11 cellular contexts compared by ENCODE assay signal in genomic region chr16:49183911-49184310, GRCh38.
A peak's percentile ranks its signal among the peaks of the same experiment; 100 is the strongest.
DNase-seq lines count a peak whose midpoint lies in the region; ATAC-seq and TF ChIP-seq lines count a peak whose summit lies in the region.
"Had no signal": no experiment of that assay in that cellular context is flagged by ENCODE, and none has a peak within 500 bp of the region (broad histone marks: within the 10 kb centered on the region; RNA-seq: fewer than 3 reads in every experiment).

No MANE protein-coding gene starts in this region.

- no peak overlapping the region for H3K4me3 ChIP-seq in Jurkat, Clone E6-1 (ENCODE audit: low read length)
- H3K4me3 ChIP-seq in RWPE2 (ENCODE audit: severe bottlenecking), result no peak overlapping the region
- no peak overlapping the region for H3K4me3 ChIP-seq in CD8-positive, alpha-beta T cell (ENCODE audit: low read depth, low read length)
- H3K4me3 ChIP-seq: cardiac muscle cell had no signal

- intact Hi-C loops in CD8-positive, alpha-beta T cell (cut with DNase I, micrococcal nuclease), result no loop called here

- H3K27ac Mint-ChIP-seq in nephron progenitor cell, result no peak overlapping the region
- no peak overlapping the region for H3K27ac Mint-ChIP-seq in CD8-positive, alpha-beta T cell
- H3K27ac Mint-ChIP-seq: activated B cell treated with CpG ODN at 0.5 μM for 24 hours had no signal

- H3K27ac ChIP-seq in RWPE2 (ENCODE audit: poor library complexity, severe bottlenecking), result no peak overlapping the region
- H3K27ac ChIP-seq in CD8-positive, alpha-beta T cell (ENCODE audit: low read depth, low read length), result no peak overlapping the region
- H3K27ac ChIP-seq: cardiac muscle cell had no signal

- H3K4me3 Mint-ChIP-seq in nephron progenitor cell, result no peak overlapping the region
- no peak overlapping the region for H3K4me3 Mint-ChIP-seq in CD8-positive, alpha-beta T cell
- H3K4me3 Mint-ChIP-seq: activated B cell treated with CpG ODN at 0.5 μM for 24 hours had no signal

- no peaks in the 10 kb centered on the region for H3K27me3 Mint-ChIP-seq in nephron progenitor cell (ENCODE audit: low read depth, poor library complexity)
- peaks cover 3% of the 10 kb centered on the region for H3K27me3 Mint-ChIP-seq in CD8-positive, alpha-beta T cell (ENCODE audit: low read depth)
- H3K27me3 Mint-ChIP-seq: activated B cell treated with CpG ODN at 0.5 μM for 24 hours had no signal

- POLR2A ChIA-PET in CD8-positive, alpha-beta T cell (lab: Charles Lee), result no interaction called here

- CTCF ChIA-PET in CD8-positive, alpha-beta T cell (lab: Charles Lee), result no interaction called here

- TF ChIP-seq CTCF in RWPE2 (IDR thresholded peaks at IDR 0.05; ENCODE audit: poor library complexity, severe bottlenecking), result peak; percentile 24
- peak; percentile 59 for TF ChIP-seq CTCF in nephron progenitor cell (IDR thresholded peaks at IDR 0.05)
- no peak for TF ChIP-seq CTCF in CD8-positive, alpha-beta T cell (IDR thresholded peaks at IDR 0.05)

- H3K36me3 ChIP-seq in RWPE2 (ENCODE audit: low read depth), result no peaks in the 10 kb centered on the region
- H3K36me3 ChIP-seq in CD8-positive, alpha-beta T cell (ENCODE audit: insufficient read depth, low read length), result no peaks in the 10 kb centered on the region
- H3K36me3 ChIP-seq: cardiac muscle cell had no signal

- peaks cover 54% of the 10 kb centered on the region for H3K4me1 Mint-ChIP-seq in nephron progenitor cell
- H3K4me1 Mint-ChIP-seq in CD8-positive, alpha-beta T cell (ENCODE audit: low read depth), result no peaks in the 10 kb centered on the region
- H3K4me1 Mint-ChIP-seq: activated B cell treated with CpG ODN at 0.5 μM for 24 hours had no signal

- ATAC-seq in RWPE2 (ENCODE audit: low read depth), result no peak; the same call in 2 of the 3 replicates
- no peak for ATAC-seq in HG03039 (IDR thresholded peaks at IDR 0.05; ENCODE audit: unreplicated experiment)
- ATAC-seq in CD8-positive, alpha-beta T cell, result no peak
- ATAC-seq in HG03108 (IDR thresholded peaks at IDR 0.05; ENCODE audit: unreplicated experiment), result no peak

- peaks cover 1% of the 10 kb centered on the region for H3K9me3 ChIP-seq in RWPE2 (ENCODE audit: severe bottlenecking)
- no peaks in the 10 kb centered on the region for H3K9me3 ChIP-seq in CD8-positive, alpha-beta T cell (ENCODE audit: low read length)

- H3K36me3 Mint-ChIP-seq in nephron progenitor cell (ENCODE audit: low read depth), result no peaks in the 10 kb centered on the region
- H3K36me3 Mint-ChIP-seq in CD8-positive, alpha-beta T cell, result no peaks in the 10 kb centered on the region

- peak; percentile 30 to 58 for DNase-seq in NCI-H524 (lab: John Stamatoyannopoulos, UW)
- no peak for DNase-seq in NCI-H524 treated with DMSO at 0.1 percent for 48 hours (lab: John Stamatoyannopoulos, UW)
- DNase-seq in Jurkat, Clone E6-1 (ENCODE audit: low read depth, low spot score), result peak; percentile 3
- DNase-seq in RWPE2 (ENCODE audit: low spot score), result no peak
- peak; percentile 60 for DNase-seq in nephron progenitor cell
- no peak for DNase-seq in CD8-positive, alpha-beta T cell
- DNase-seq: activated B cell treated with CpG ODN at 0.5 μM for 24 hours, kidney had no signal

- peaks cover 13% of the 10 kb centered on the region for H3K27me3 ChIP-seq in RWPE2 (ENCODE audit: insufficient read depth, poor library complexity, severe bottlenecking)
- no peaks in the 10 kb centered on the region for H3K27me3 ChIP-seq in CD8-positive, alpha-beta T cell (ENCODE audit: insufficient read depth, low read length)

- no peaks in the 10 kb centered on the region for H3K4me1 ChIP-seq in RWPE2 (ENCODE audit: insufficient read depth, poor library complexity, severe bottlenecking)
- H3K4me1 ChIP-seq in CD8-positive, alpha-beta T cell (ENCODE audit: insufficient read depth, low read length), result no peaks in the 10 kb centered on the region

- peaks cover 8% of the 10 kb centered on the region for H3K9me3 Mint-ChIP-seq in nephron progenitor cell
- peaks cover 6% of the 10 kb centered on the region for H3K9me3 Mint-ChIP-seq in CD8-positive, alpha-beta T cell
- H3K9me3 Mint-ChIP-seq: activated B cell treated with CpG ODN at 0.5 μM for 24 hours had no signal

Comparison
In these comparisons a context has a peak if more than half of its experiments do, and no peak if none do; other contexts are left out.
1. DNase-seq: peak in NCI-H524 (2 of 2), Jurkat, Clone E6-1 (single experiment) and nephron progenitor cell (single experiment); none in NCI-H524 treated with DMSO at 0.1 percent for 48 hours (single experiment), RWPE2 (single experiment) and CD8-positive, alpha-beta T cell (0 of 7).